Comparison of ENCODE assay signal across 21 cellular contexts in genomic region chr5:167920589-167920988, GRCh38.
DNase-seq lines count a peak whose midpoint lies in the region; ATAC-seq, FAIRE-seq and TF ChIP-seq lines count a peak whose summit lies in the region.
"Had no signal": no experiment of that assay in that cellular context is flagged by ENCODE, and none has a peak within 500 bp of the region (broad histone marks: within the 10 kb centered on the region; RNA-seq: fewer than 3 reads in every experiment).

No MANE protein-coding gene starts in this region.

- POLR2A ChIA-PET in MCF 10A (lab: Yijun Ruan, JAX), result no interaction called here

- H3K27me3 ChIP-seq in breast epithelium (no peaks in the 10 kb centered on the region), keratinocyte (ENCODE audit: control insufficient read depth, extremely low read depth, insufficient read depth, low read length) (no peaks in the 10 kb centered on the region), thyroid gland (no peaks in the 10 kb centered on the region), SJCRH30 (no peaks in the 10 kb centered on the region)
- H3K27me3 ChIP-seq: Peyer's patch, SJSA1 had no signal

- H4K20me1 ChIP-seq in keratinocyte (ENCODE audit: control insufficient read depth, extremely low read depth, insufficient read depth, low read length), result peaks cover 10% of the 10 kb centered on the region

- H3K4me3 ChIP-seq in breast epithelium, result no peak overlapping the region
- H3K4me3 ChIP-seq in keratinocyte (ENCODE audit: control insufficient read depth in 2 of 3, extremely low read depth in 1 of 3, insufficient read depth in 2 of 3, low read depth in 1 of 3, low read length in 3 of 3), result no peak overlapping the region
- no peak overlapping the region for H3K4me3 ChIP-seq in thyroid gland (replicated peaks in 1 of 3)
- H3K4me3 ChIP-seq in SJCRH30, result no peak overlapping the region
- H3K4me3 ChIP-seq: GM12878, Peyer's patch, SJSA1 had no signal

- H3K4me3 Mint-ChIP-seq in MCF 10A (ENCODE audit: unreplicated experiment), result no peak overlapping the region

- H3K27ac ChIP-seq in breast epithelium (no peak overlapping the region), keratinocyte (ENCODE audit: control insufficient read depth, insufficient read depth, low read length) (no peak overlapping the region), thyroid gland (no peak overlapping the region), SJCRH30 (no peak overlapping the region)
- H3K27ac ChIP-seq: Peyer's patch, SJSA1 had no signal

- H3K27ac Mint-ChIP-seq in MCF 10A (ENCODE audit: low read depth, unreplicated experiment), result no peak overlapping the region

- WGBS in thyroid gland, 2 donors, result 69 to 73% methylated on average over 2 of the region's 2 CpGs

- BruUV-seq in MCF 10A (replicated peaks; lab: Mats Ljungman, UMichigan), result no TSS peak

- no peaks in the 10 kb centered on the region for H3K36me3 ChIP-seq in breast epithelium
- H3K36me3 ChIP-seq in keratinocyte (ENCODE audit: control insufficient read depth in 2 of 2, extremely low read depth in 1 of 2, insufficient read depth in 2 of 2, low read length in 2 of 2), result peaks cover 2 to 7% of the 10 kb centered on the region in 2 experiments
- no peaks in the 10 kb centered on the region for H3K36me3 ChIP-seq in thyroid gland
- H3K36me3 ChIP-seq in SJCRH30, result no peaks in the 10 kb centered on the region
- H3K36me3 ChIP-seq: Peyer's patch, SJSA1 had no signal

- intact Hi-C loops in MCF 10A (cut with micrococcal nuclease) (no loop called here), breast epithelium (cut with DNase I; ENCODE audit: low total_unique reads) (loop anchor here (5.0 kb wide), 1 partner anchor 817 kb away; no protein-coding TSS in a partner anchor), thyroid gland (cut with DNase I) (no loop called here)

- H3K9me3 Mint-ChIP-seq in MCF 10A (ENCODE audit: unreplicated experiment), result no peaks in the 10 kb centered on the region

- peak; percentile 17 for FAIRE-seq in keratinocyte (lab: Jason Lieb, UNC)
- FAIRE-seq: A204.1, G401.6, GM12878 had no signal

- no peak overlapping the region for H2AFZ ChIP-seq in keratinocyte (ENCODE audit: control insufficient read depth, low read length)

- no peaks in the 10 kb centered on the region for H3K4me1 Mint-ChIP-seq in MCF 10A (ENCODE audit: insufficient read depth, unreplicated experiment)

- peak; percentile 30 for DNase-seq in MCF 10A (ENCODE audit: unreplicated experiment)
- DNase-seq in breast epithelium (ENCODE audit: low spot score in 2 of 2), result no peak
- DNase-seq in RKO (ENCODE audit: low spot score), result peak; percentile 4
- DNase-seq in keratinocyte (ENCODE audit: low read depth, low spot score), result no peak
- DNase-seq in thyroid gland, result no peak
- no peak for DNase-seq in SJCRH30
- DNase-seq: C1 segment of cervical spinal cord, DND-41, GOT3, MV-4-11, NCI-H1436 treated with DMSO at 0.1 percent for 48 hours, NCI-H2029 treated with DMSO at 0.1 percent for 48 hours, NCI-H2171 treated with DMSO at 0.1 percent for 48 hours, NCI-H774, Peyer's patch had no signal

- CTCF ChIA-PET in MCF 10A (lab: Yijun Ruan, JAX), result interaction anchor here (0.6 to 1.0 kb wide), 3 partner anchors 28 to 218 kb away, joined by 4 to 5 read pairs (median 5); no protein-coding TSS in a partner anchor

- H3K9me1 ChIP-seq in keratinocyte (ENCODE audit: control insufficient read depth, extremely low read depth, insufficient read depth, low read length), result no peaks in the 10 kb centered on the region

- TF ChIP-seq POLR2A in breast epithelium (IDR thresholded peaks at IDR 0.05) (no peak), thyroid gland (IDR thresholded peaks at IDR 0.05) (no peak)

- no peaks in the 10 kb centered on the region for H3K4me1 ChIP-seq in breast epithelium
- H3K4me1 ChIP-seq in keratinocyte (ENCODE audit: control insufficient read depth, extremely low read depth, insufficient read depth, low read length), result peaks cover 8% of the 10 kb centered on the region
- no peaks in the 10 kb centered on the region for H3K4me1 ChIP-seq in thyroid gland
- H3K4me1 ChIP-seq in SJCRH30, result no peaks in the 10 kb centered on the region
- H3K4me1 ChIP-seq: Peyer's patch had no signal

- H3K79me2 ChIP-seq in keratinocyte (ENCODE audit: control insufficient read depth, insufficient read depth, low read length), result peaks cover 87% of the 10 kb centered on the region

- H3K9ac ChIP-seq in keratinocyte (ENCODE audit: control insufficient read depth, extremely low read depth, insufficient read depth, low read length), result no peak overlapping the region

- no peaks in the 10 kb centered on the region for H3K9me3 ChIP-seq in breast epithelium
- no peaks in the 10 kb centered on the region for H3K9me3 ChIP-seq in keratinocyte (ENCODE audit: control insufficient read depth, low read depth, low read length)
- no peaks in the 10 kb centered on the region for H3K9me3 ChIP-seq in thyroid gland
- no peaks in the 10 kb centered on the region for H3K9me3 ChIP-seq in SJCRH30 (replicated peaks)
- H3K9me3 ChIP-seq: Peyer's patch, SJSA1 had no signal

- dilution Hi-C loops in keratinocyte (cut with MboI; ENCODE audit: extremely low pct_ligation_motif_present, low sequenced_read_pairs), result no loop called here

- no peak for TF ChIP-seq CTCF in MCF 10A (IDR thresholded peaks at IDR 0.05; ENCODE audit: unreplicated experiment)
- TF ChIP-seq CTCF in breast epithelium (IDR thresholded peaks at IDR 0.05), result no peak
- no peak for TF ChIP-seq CTCF in keratinocyte (optimal IDR thresholded peaks at IDR 0.05 in 1 of 3, IDR thresholded peaks at IDR 0.05 in 1 of 3, conservative IDR thresholded peaks at IDR 0.05 in 1 of 3; ENCODE audit: extremely low read depth in 1 of 3, insufficient read depth in 2 of 3, low read length in 3 of 3)
- TF ChIP-seq CTCF in thyroid gland (IDR thresholded peaks at IDR 0.05), result no peak

- H3K36me3 Mint-ChIP-seq in MCF 10A (ENCODE audit: insufficient read depth, unreplicated experiment), result no peaks in the 10 kb centered on the region

- no peaks in the 10 kb centered on the region for H3K27me3 Mint-ChIP-seq in MCF 10A (ENCODE audit: insufficient read depth, unreplicated experiment)

- no peak overlapping the region for H3K4me2 ChIP-seq in keratinocyte (ENCODE audit: control insufficient read depth, extremely low read depth, insufficient read depth, low read depth, low read length)

- ATAC-seq in HG02885 (IDR thresholded peaks at IDR 0.05; ENCODE audit: poor library complexity, unreplicated experiment) (no peak), GM19328 (IDR thresholded peaks at IDR 0.05; ENCODE audit: unreplicated experiment) (no peak)
- ATAC-seq: GM12878 had no signal

Comparison
In these comparisons a context has a peak if more than half of its experiments do, and no peak if none do; other contexts are left out.
1. DNase-seq: peak in MCF 10A (single experiment) and RKO (single experiment); none in breast epithelium (0 of 2), keratinocyte (single experiment), thyroid gland (0 of 2) and SJCRH30 (0 of 2).